In genomic region chr7:134701272-134701671, GRCh38 we compare ENCODE assay signal across 8 cellular contexts. TPM values are rescaled to one million over a fixed set of nuclear protein-coding genes. Genes with fewer than 3 reads are reported as not detected.
A peak's percentile ranks its signal among the peaks of the same experiment; 100 is the strongest.
DNase-seq lines count a peak whose midpoint lies in the region; ATAC-seq and TF ChIP-seq lines count a peak whose summit lies in the region.

No MANE protein-coding gene starts in this region.

- H2AK5ac ChIP-seq in mesenchymal stem cell (ENCODE audit: low read length, severe bottlenecking) = no peak overlapping the region

- H3K79me1 ChIP-seq in mesenchymal stem cell (replicated peaks; ENCODE audit: low read length, poor library complexity, severe bottlenecking) = no peaks in the 10 kb centered on the region

- H3K36me3 ChIP-seq in mesenchymal stem cell (ENCODE audit: control insufficient read depth in 1 of 2, insufficient read depth in 2 of 2, low read depth in 1 of 2, low read length in 2 of 2) = no peaks in the 10 kb centered on the region
- H3K36me3 ChIP-seq in ovary = no peaks in the 10 kb centered on the region

- H3K18ac ChIP-seq in mesenchymal stem cell (ENCODE audit: low read depth in 1 of 2, low read length in 2 of 2) = peak overlapping the region in 1 of 2 experiments; percentile 13

- DNase-seq in ELR (ENCODE audit: low read depth) (peak; percentile 69), HT-29 (ENCODE audit: low spot score) (peak; percentile 64), astrocyte of the cerebellum (ENCODE audit: low read depth) (no peak), mesenchymal stem cell (peak; percentile 25), ovary (no peak), inferior parietal cortex (ENCODE audit: extremely low spot score) (no peak)
- DNase-seq in activated effector memory CD4-positive, alpha-beta T cell treated with anti-CD3 and anti-CD28 coated beads, Interleukin-2, amount 50 U/mL, for 16 hours = no peak

- H3K9me3 ChIP-seq in mesenchymal stem cell (ENCODE audit: control insufficient read depth, low read length) = no peaks in the 10 kb centered on the region
- no peaks in the 10 kb centered on the region for H3K9me3 ChIP-seq in ovary

- TF ChIP-seq CTCF in astrocyte of the cerebellum (IDR thresholded peaks at IDR 0.05; ENCODE audit: low read depth, low read length, missing control alignments) = peak; percentile 59
- TF ChIP-seq CTCF in ovary (IDR thresholded peaks at IDR 0.05) = no peak

- H3K4ac ChIP-seq in mesenchymal stem cell (ENCODE audit: low read depth in 1 of 2, low read length in 2 of 2) = no peak overlapping the region

- no peak overlapping the region for H4K8ac ChIP-seq in mesenchymal stem cell (ENCODE audit: low read length)

- no peak for TF ChIP-seq POLR2A in ovary (IDR thresholded peaks at IDR 0.05)

- no peaks in the 10 kb centered on the region for H3K27me3 ChIP-seq in mesenchymal stem cell (ENCODE audit: control insufficient read depth in 1 of 2, insufficient read depth in 1 of 2, low read length in 2 of 2)
- H3K27me3 ChIP-seq in ovary = no peaks in the 10 kb centered on the region

- H2BK15ac ChIP-seq in mesenchymal stem cell (ENCODE audit: low read depth, poor library complexity, severe bottlenecking) = no peak overlapping the region

- no peak overlapping the region for H4K91ac ChIP-seq in mesenchymal stem cell (ENCODE audit: low read length)

- no peak overlapping the region for H2AFZ ChIP-seq in mesenchymal stem cell (ENCODE audit: low read depth, low read length)

- intact Hi-C loops in ovary (cut with DNase I) = no loop called here

- H3K9ac ChIP-seq in mesenchymal stem cell (ENCODE audit: low read length) = no peak overlapping the region

- H3K4me1 ChIP-seq in mesenchymal stem cell (ENCODE audit: control insufficient read depth, insufficient read depth, low read depth, low read length) = peaks cover 5% of the 10 kb centered on the region
- peaks cover 27% of the 10 kb centered on the region for H3K4me1 ChIP-seq in ovary (ENCODE audit: insufficient read depth)

- WGBS in mesenchymal stem cell = 92% methylated on average over 2 of the region's 2 CpGs
- WGBS in ovary, 3 donors = 89 to 98% (median 95%) methylated on average over 2 of the region's 2 CpGs

- no peak overlapping the region for H3K4me2 ChIP-seq in mesenchymal stem cell (ENCODE audit: low read length, poor library complexity, severe bottlenecking)

- TF ChIP-seq EP300 in ovary (IDR thresholded peaks at IDR 0.05) = no peak

- H3K14ac ChIP-seq in mesenchymal stem cell (ENCODE audit: low read length in 2 of 2) = no peak overlapping the region

- H2BK5ac ChIP-seq in mesenchymal stem cell (ENCODE audit: low read depth, low read length, poor library complexity, severe bottlenecking) = no peak overlapping the region

- in situ Hi-C loops in astrocyte of the cerebellum (cut with HindIII; ENCODE audit: low sequenced_read_pairs) = no loop called here

- no peak overlapping the region for H3K4me3 ChIP-seq in astrocyte of the cerebellum (ENCODE audit: low read depth, low read length)
- no peak overlapping the region for H3K4me3 ChIP-seq in mesenchymal stem cell (ENCODE audit: insufficient read depth in 1 of 2, low read depth in 1 of 2, low read length in 2 of 2)
- H3K4me3 ChIP-seq in ovary = no peak overlapping the region

- no peak overlapping the region for H2BK120ac ChIP-seq in mesenchymal stem cell (ENCODE audit: low read depth, low read length)

- no peak overlapping the region for H3K27ac ChIP-seq in mesenchymal stem cell (ENCODE audit: low read length, poor library complexity, severe bottlenecking)
- H3K27ac ChIP-seq in ovary = no peak overlapping the region

- H2BK12ac ChIP-seq in mesenchymal stem cell (ENCODE audit: low read length in 2 of 2) = peak overlapping the region in 1 of 2 experiments; percentile 45

- ATAC-seq in HG03432 (IDR thresholded peaks at IDR 0.05; ENCODE audit: unreplicated experiment) = no peak

- H3K23ac ChIP-seq in mesenchymal stem cell (ENCODE audit: low read length in 2 of 2) = no peak overlapping the region

RNA-seq across cellular contexts. Expression of gene BPGM, which starts 54.6 kb away (rescaled TPM):
- 7.1 and 8.0 TPM in 2 replicates for total RNA-seq in HT-29 (2014; rRNA removed; shearing (Covaris generic))
- polyA plus RNA-seq in mesenchymal stem cell (2013, experiment 1 of 2) = 21.1 TPM
- 20.7 TPM for polyA plus RNA-seq in mesenchymal stem cell (2013, experiment 2 of 2)
- total RNA-seq in ovary = 10 to 100 TPM in 1 of 7 donors, 1 to 10 TPM in 6; 6.5 to 12.1 (median 8.8) TPM
- polyA plus RNA-seq in ovary = 10 to 100 TPM in 1 of 2 donors, 1 to 10 TPM in 1; 9.7 to 18.1 TPM

Comparison
In these comparisons a context has a peak if more than half of its experiments do, and no peak if none do; other contexts are left out.
1. DNase-seq: peak in ELR (single experiment), HT-29 (single experiment) and mesenchymal stem cell (single experiment); none in astrocyte of the cerebellum (single experiment), ovary (0 of 5), inferior parietal cortex (single experiment) and activated effector memory CD4-positive, alpha-beta T cell treated with anti-CD3 and anti-CD28 coated beads, Interleukin-2, amount 50 U/mL, for 16 hours (single experiment).